In genomic region chr1:234499119-234500039, GRCh38 we compare ENCODE assay signal across 8 cellular contexts. TPM values are rescaled to one million over a fixed set of nuclear protein-coding genes. Genes with fewer than 3 reads are reported as not detected.
A peak's percentile ranks its signal among the peaks of the same experiment; 100 is the strongest.
DNase-seq lines count a peak whose midpoint lies in the region; ATAC-seq, FAIRE-seq and TF ChIP-seq lines count a peak whose summit lies in the region.

No MANE protein-coding gene starts in this region.

- H3K27me3 ChIP-seq in bronchial epithelial cell (ENCODE audit: control insufficient read depth, insufficient read depth, low read length), result no peaks in the 10 kb centered on the region
- no peaks in the 10 kb centered on the region for H3K27me3 ChIP-seq in kidney epithelial cell (ENCODE audit: control insufficient read depth, insufficient read depth, low read length)

- peak; percentile 54 for ATAC-seq in HG02885 (IDR thresholded peaks at IDR 0.05; ENCODE audit: poor library complexity, unreplicated experiment)
- no peak for ATAC-seq in HG03097 (IDR thresholded peaks at IDR 0.05; ENCODE audit: low FRiP score, unreplicated experiment)

- no peaks in the 10 kb centered on the region for H3K36me3 ChIP-seq in bronchial epithelial cell (ENCODE audit: control insufficient read depth, insufficient read depth, low read length)
- no peaks in the 10 kb centered on the region for H3K36me3 ChIP-seq in kidney epithelial cell (ENCODE audit: control insufficient read depth, insufficient read depth, low read length)

- H3K4me3 ChIP-seq in bronchial epithelial cell (ENCODE audit: low read depth, low read length) (no peak overlapping the region), kidney epithelial cell (ENCODE audit: low read depth, low read length) (no peak overlapping the region)

- no peak for FAIRE-seq in bronchial epithelial cell (lab: Jason Lieb, UNC)

- DNase-seq in GM04503 (ENCODE audit: low read depth) (peak; percentile 71), NCI-H2227 treated with DMSO at 0.1 percent for 48 hours (lab: John Stamatoyannopoulos, UW) (peak; percentile 89), bronchial epithelial cell (ENCODE audit: low read depth) (peak; percentile 93), kidney epithelial cell (ENCODE audit: low read depth) (no peak)
- DNase-seq in activated CD4-positive, CD25-positive, alpha-beta regulatory T cell (lab: John Stamatoyannopoulos, UW), result peak; percentile 66 to 74 (median 71)
- peak; percentile 73 to 86 (median 83) for DNase-seq in stimulated activated CD4-positive, alpha-beta T cell treated with anti-CD3 and anti-CD28 coated beads, Interleukin-12 subunit alpha, Interleukin-12 subunit beta, amount 100 ng/mL, for 48 hours (ENCODE audit: low read depth in 2 of 3, low spot score in 1 of 3)

- TF ChIP-seq CTCF in bronchial epithelial cell (IDR thresholded peaks at IDR 0.05; ENCODE audit: insufficient read depth, low read length, severe bottlenecking) (peak; percentile 97), kidney epithelial cell (IDR thresholded peaks at IDR 0.05; ENCODE audit: insufficient read depth, low read length, poor library complexity, severe bottlenecking) (peak; percentile 97)

RNA-seq across cellular contexts. Expression of gene TARBP1, which starts 20.4 kb away (rescaled TPM):
- total RNA-seq in bronchial epithelial cell, result 9.1 and 15.0 TPM in 2 replicates
- total RNA-seq in kidney epithelial cell, result 17.3 and 22.1 TPM in 2 replicates
